In genomic region chrX:41733939-41734338, GRCh38 we compare ENCODE assay signal across 9 cellular contexts. TPM values are rescaled to one million over a fixed set of nuclear protein-coding genes. Genes with fewer than 3 reads are reported as not detected.
DNase-seq lines count a peak whose midpoint lies in the region; ATAC-seq and TF ChIP-seq lines count a peak whose summit lies in the region.
"Had no signal": no experiment of that assay in that cellular context is flagged by ENCODE, and none has a peak within 500 bp of the region (broad histone marks: within the 10 kb centered on the region; RNA-seq: fewer than 3 reads in every experiment).

No MANE protein-coding gene starts in this region.

- peak overlapping the region; percentile 82 for H3K27ac Mint-ChIP-seq in activated naive CD8-positive, alpha-beta T cell treated with anti-CD3 and anti-CD28 coated beads, Interleukin-2, amount 50 U/mL, for 24 hours

- no peaks in the 10 kb centered on the region for H3K9me3 ChIP-seq in effector memory CD4-positive, alpha-beta T cell (ENCODE audit: control insufficient read depth, low read length)

- H3K36me3 ChIP-seq in effector memory CD4-positive, alpha-beta T cell (ENCODE audit: control insufficient read depth, insufficient read depth, low read length), result no peaks in the 10 kb centered on the region

- no peak for TF ChIP-seq CTCF in GM13976 (IDR thresholded peaks at IDR 0.05; ENCODE audit: borderline replicate concordance, control extremely low read depth, extremely low read depth, insufficient read depth, missing control alignments)

- no peak overlapping the region for H3K27ac ChIP-seq in effector memory CD4-positive, alpha-beta T cell (ENCODE audit: insufficient read depth, low read length, poor library complexity, severe bottlenecking)

- no peak overlapping the region for H3K4me3 ChIP-seq in effector memory CD4-positive, alpha-beta T cell (ENCODE audit: insufficient read depth, low read depth, low read length, poor library complexity, severe bottlenecking)

- peaks cover 3% of the 10 kb centered on the region for H3K36me3 Mint-ChIP-seq in activated naive CD8-positive, alpha-beta T cell treated with anti-CD3 and anti-CD28 coated beads, Interleukin-2, amount 50 U/mL, for 24 hours (ENCODE audit: low read depth)

- DNase-seq in GM13976 (ENCODE audit: low spot score), result peak; percentile 55
- peak; percentile 13 for DNase-seq in activated naive CD8-positive, alpha-beta T cell treated with anti-CD3 and anti-CD28 coated beads, Interleukin-2, amount 50 U/mL, for 24 hours
- no peak for DNase-seq in occipital lobe (lab: John Stamatoyannopoulos, UW)
- DNase-seq in NCI-H1694 treated with DMSO at 0.1 percent for 48 hours (lab: John Stamatoyannopoulos, UW), result no peak
- no peak for DNase-seq in OCI-M1 (lab: John Stamatoyannopoulos, UW)
- no peak for DNase-seq in effector memory CD4-positive, alpha-beta T cell

- no peaks in the 10 kb centered on the region for H3K27me3 Mint-ChIP-seq in activated naive CD8-positive, alpha-beta T cell treated with anti-CD3 and anti-CD28 coated beads, Interleukin-2, amount 50 U/mL, for 24 hours

- in situ Hi-C loops in GM13976 (cut with MboI; ENCODE audit: low sequenced_read_pairs, unreplicated experiment), result no loop called here

- H3K9me3 Mint-ChIP-seq in activated naive CD8-positive, alpha-beta T cell treated with anti-CD3 and anti-CD28 coated beads, Interleukin-2, amount 50 U/mL, for 24 hours, result no peaks in the 10 kb centered on the region

- H3K4me3 Mint-ChIP-seq in activated naive CD8-positive, alpha-beta T cell treated with anti-CD3 and anti-CD28 coated beads, Interleukin-2, amount 50 U/mL, for 24 hours, result peak overlapping the region; percentile 18

- H3K4me1 Mint-ChIP-seq in activated naive CD8-positive, alpha-beta T cell treated with anti-CD3 and anti-CD28 coated beads, Interleukin-2, amount 50 U/mL, for 24 hours, result peaks cover 41% of the 10 kb centered on the region

- H3K4me1 ChIP-seq in effector memory CD4-positive, alpha-beta T cell (ENCODE audit: control insufficient read depth, insufficient read depth, low read length, poor library complexity, severe bottlenecking), result no peaks in the 10 kb centered on the region

- H3K27me3 ChIP-seq in effector memory CD4-positive, alpha-beta T cell (replicated peaks; ENCODE audit: control insufficient read depth, insufficient read depth, low read length, poor library complexity, severe bottlenecking), result no peaks in the 10 kb centered on the region

- ATAC-seq in GM19438 (IDR thresholded peaks at IDR 0.05; ENCODE audit: low read depth, unreplicated experiment), result peak; percentile 92
- ATAC-seq in HG03135 (IDR thresholded peaks at IDR 0.05; ENCODE audit: unreplicated experiment), result peak; percentile 96
- peak; percentile 88 for ATAC-seq in activated naive CD8-positive, alpha-beta T cell treated with anti-CD3 and anti-CD28 coated beads, Interleukin-2, amount 50 U/mL, for 24 hours
- ATAC-seq: Panc1 had no signal

RNA-seq across cellular contexts. Expression of gene GPR82, which starts 10.0 kb away (rescaled TPM):
- not detected for total RNA-seq in occipital lobe

RNA-seq across cellular contexts. Expression of gene GPR34, which starts 45.2 kb away (rescaled TPM):
- total RNA-seq in occipital lobe, result 23.4 TPM

Comparison
In these comparisons a context has a peak if more than half of its experiments do, and no peak if none do; other contexts are left out.
1. DNase-seq: peak in GM13976 (single experiment) and activated naive CD8-positive, alpha-beta T cell treated with anti-CD3 and anti-CD28 coated beads, Interleukin-2, amount 50 U/mL, for 24 hours (single experiment); none in occipital lobe (single experiment), NCI-H1694 treated with DMSO at 0.1 percent for 48 hours (single experiment), OCI-M1 (single experiment) and effector memory CD4-positive, alpha-beta T cell (0 of 3).
2. Peak in every context shown above with its lines, with median percentiles within 50 percentile points of each other: ATAC-seq.